ENCODE assay signal across 1 cellular context in genomic region chr2:64988420-64989125, GRCh38.
A peak's percentile ranks its signal among the peaks of the same experiment; 100 is the strongest.
TF ChIP-seq lines count a peak whose summit lies in the region.

No MANE protein-coding gene starts in this region.

TF ChIP-seq in K562, 482 proteins besides CTCF, POLR2A, EP300 and RAD21 (continued from another document):
- no peak for TF ChIP-seq ELK1 (CRISPR knock-in tag; IDR thresholded peaks at IDR 0.05)
- no peak for TF ChIP-seq SIN3B (IDR thresholded peaks at IDR 0.05; ENCODE audit: low read depth)
- TF ChIP-seq ETV1 (tag; conservative IDR thresholded peaks at IDR 0.05; ENCODE audit: low read depth) = 0 out of 2 replicates have a peak, but pooled peaks have one; percentile 7
- peak; percentile 92 for TF ChIP-seq ZFX (CRISPR knock-in tag; IDR thresholded peaks at IDR 0.05)
- peak; percentile 50; the same call in 1 of the 2 replicates for TF ChIP-seq CREM (IDR thresholded peaks at IDR 0.05; ENCODE audit: low read depth)
- peak; percentile 77 for TF ChIP-seq ZNF511 (CRISPR knock-in tag; IDR thresholded peaks at IDR 0.05)
- no peak for TF ChIP-seq E2F3 (CRISPR knock-in tag; IDR thresholded peaks at IDR 0.05)
- no peak for TF ChIP-seq ELF2 (CRISPR knock-in tag; IDR thresholded peaks at IDR 0.05)
- TF ChIP-seq NFRKB (IDR thresholded peaks at IDR 0.05; ENCODE audit: low read depth) = peak; percentile 78; the same call in 1 of the 2 replicates
- peak; percentile 72 for TF ChIP-seq HNRNPK (IDR thresholded peaks at IDR 0.05; ENCODE audit: low read depth, low read length, poor library complexity, severe bottlenecking)
- no peak for TF ChIP-seq TRIM28 (IDR thresholded peaks at IDR 0.05)
- 0 out of 2 replicates have a peak, but pooled peaks have one; percentile 28 for TF ChIP-seq HDAC2 (IDR thresholded peaks at IDR 0.05)
- peak; percentile 26 for TF ChIP-seq RBBP5 (IDR thresholded peaks at IDR 0.05; ENCODE audit: borderline replicate concordance, insufficient read depth, low read length, poor library complexity, severe bottlenecking)
- TF ChIP-seq PHTF2 (CRISPR knock-in tag; IDR thresholded peaks at IDR 0.05) = no peak
- TF ChIP-seq MYBL2 (IDR thresholded peaks at IDR 0.05; ENCODE audit: low read depth) = no peak
- no peak for TF ChIP-seq MYBL2 (CRISPR knock-in tag; IDR thresholded peaks at IDR 0.05; ENCODE audit: borderline replicate concordance)
- no peak for TF ChIP-seq ZFPM2 (CRISPR knock-in tag; IDR thresholded peaks at IDR 0.05)
- peak; percentile 31; the same call in 1 of the 2 replicates for TF ChIP-seq USF1 (CRISPR knock-in tag; IDR thresholded peaks at IDR 0.05)
- peak; percentile 30; the same call in 1 of the 2 replicates for TF ChIP-seq RB1 (IDR thresholded peaks at IDR 0.05; ENCODE audit: low read depth)
- peak; percentile 42; the same call in 1 of the 2 replicates for TF ChIP-seq RNF2 (IDR thresholded peaks at IDR 0.05)
- peak; percentile 24 for TF ChIP-seq SAP30 (IDR thresholded peaks at IDR 0.05; ENCODE audit: borderline replicate concordance, insufficient read depth, low read depth, low read length, poor library complexity, severe bottlenecking)
- no peak for TF ChIP-seq ID3 (CRISPR knock-in tag; IDR thresholded peaks at IDR 0.05)
- TF ChIP-seq ID3 (tag; IDR thresholded peaks at IDR 0.05) = peak; percentile 46
- peak; percentile 45; the same call in 1 of the 2 replicates for TF ChIP-seq E2F4 (CRISPR knock-in tag; IDR thresholded peaks at IDR 0.05; ENCODE audit: low read depth)
- peak; percentile 89 for TF ChIP-seq EGR1 (conservative IDR thresholded peaks at IDR 0.05)
- peak; percentile 67 for TF ChIP-seq MGA (IDR thresholded peaks at IDR 0.05)
- TF ChIP-seq U2AF1 (optimal IDR thresholded peaks at IDR 0.05; ENCODE audit: low read depth, low read length) = peak; percentile 93
- peak; percentile 79 for TF ChIP-seq FIP1L1 (IDR thresholded peaks at IDR 0.05; ENCODE audit: low read depth, low read length, poor library complexity, severe bottlenecking)
- no peak for TF ChIP-seq ZNF551 (CRISPR knock-in tag; IDR thresholded peaks at IDR 0.05)
- TF ChIP-seq NONO (IDR thresholded peaks at IDR 0.05; ENCODE audit: low read depth in 2 of 2, low read length in 1 of 2) = peak in 1 of 2 experiments; percentile 49; a peak in 2 of 4 replicates
- peak; percentile 15 for TF ChIP-seq PCBP2 (IDR thresholded peaks at IDR 0.05; ENCODE audit: low read depth, low read length, poor library complexity, severe bottlenecking)
- peak; percentile 54 for TF ChIP-seq PHF20 (IDR thresholded peaks at IDR 0.05; ENCODE audit: partially characterized antibody)
- TF ChIP-seq ERF (CRISPR knock-in tag; IDR thresholded peaks at IDR 0.05) = no peak
- peak; percentile 45; the same call in 1 of the 2 replicates for TF ChIP-seq POLR2AphosphoS5 (IDR thresholded peaks at IDR 0.05; ENCODE audit: control insufficient read depth, insufficient read depth, low read depth, low read length)
- TF ChIP-seq LEF1 (IDR thresholded peaks at IDR 0.05) = no peak
- TF ChIP-seq KLF1 (tag; IDR thresholded peaks at IDR 0.05) = peak; percentile 76; the same call in 1 of the 2 replicates
- no peak for TF ChIP-seq ATF1 (CRISPR knock-in tag; IDR thresholded peaks at IDR 0.05)
- peak; percentile 58 for TF ChIP-seq ATF1 (tag; IDR thresholded peaks at IDR 0.05)
- peak; percentile 84; the same call in 1 of the 2 replicates for TF ChIP-seq MTA3 (IDR thresholded peaks at IDR 0.05; ENCODE audit: borderline replicate concordance)
- peak; percentile 82 for TF ChIP-seq HMGN3 (IDR thresholded peaks at IDR 0.05; ENCODE audit: borderline replicate concordance, extremely low read depth, insufficient read length, low read depth, low read length)
- peak; percentile 92 for TF ChIP-seq ZBTB7A (IDR thresholded peaks at IDR 0.05; ENCODE audit: borderline replicate concordance, control insufficient read depth, low read depth, low read length)
- peak; percentile 83 for TF ChIP-seq PCBP1 (IDR thresholded peaks at IDR 0.05; ENCODE audit: low read depth, low read length, poor library complexity, severe bottlenecking)
TF ChIP-seq in K562: peak in this region for 103.
